ENCODE assay signal across 2 cellular contexts in the genomic region with DNA sequence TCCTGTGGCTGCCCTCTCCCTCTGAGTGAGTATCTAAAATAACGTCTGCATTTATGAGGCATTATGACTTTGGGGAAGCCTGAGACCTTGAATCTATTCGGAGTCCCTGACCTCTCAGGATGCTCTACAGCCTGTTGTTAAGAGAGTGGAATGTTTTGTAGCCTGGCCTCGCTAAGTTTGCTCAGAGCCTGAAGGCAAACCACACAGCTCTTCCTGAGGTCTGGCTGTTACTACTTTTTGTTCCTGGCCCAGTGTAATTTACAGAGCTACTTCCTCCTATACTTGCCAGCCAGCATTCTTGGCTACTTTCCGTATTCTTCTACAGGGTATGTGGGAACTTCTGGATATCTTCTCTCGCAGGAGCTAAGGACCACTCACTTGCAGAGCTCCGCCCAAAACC.
TF ChIP-seq lines count a peak whose summit lies in the region.

No MANE protein-coding gene starts in this region.

TF ChIP-seq in A549, 52 proteins besides CTCF, POLR2A, EP300 and RAD21 (continued from another document):
- TF ChIP-seq, protein P1, sequence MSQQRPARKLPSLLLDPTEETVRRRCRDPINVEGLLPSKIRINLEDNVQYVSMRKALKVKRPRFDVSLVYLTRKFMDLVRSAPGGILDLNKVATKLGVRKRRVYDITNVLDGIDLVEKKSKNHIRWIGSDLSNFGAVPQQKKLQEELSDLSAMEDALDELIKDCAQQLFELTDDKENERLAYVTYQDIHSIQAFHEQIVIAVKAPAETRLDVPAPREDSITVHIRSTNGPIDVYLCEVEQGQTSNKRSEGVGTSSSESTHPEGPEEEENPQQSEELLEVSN (IDR thresholded peaks at IDR 0.05; ENCODE audit: borderline replicate concordance, low read depth) = no peak
- TF ChIP-seq ZSCAN20 (CRISPR knock-in tag; IDR thresholded peaks at IDR 0.05) (no peak), ZNF302 (CRISPR knock-in tag; IDR thresholded peaks at IDR 0.05) (no peak)
TF ChIP-seq in A549: peak in this region for 0.

TF ChIP-seq in GM12878, 131 proteins besides CTCF, POLR2A, EP300 and RAD21 (continued from another document):
- TF ChIP-seq BHLHE40 (IDR thresholded peaks at IDR 0.05; ENCODE audit: borderline replicate concordance in 1 of 2, low read depth in 2 of 2, low read length in 1 of 2) (no peak), HDAC2 (IDR thresholded peaks at IDR 0.05) (no peak), EZH2 (IDR thresholded peaks at IDR 0.05; ENCODE audit: borderline replicate concordance, control insufficient read depth, low read depth, low read length) (no peak), MTA2 (IDR thresholded peaks at IDR 0.05; ENCODE audit: low read depth) (no peak), CBX5 (IDR thresholded peaks at IDR 0.05; ENCODE audit: low read depth) (no peak), RFX5 (IDR thresholded peaks at IDR 0.05; ENCODE audit: low read depth, low read length) (no peak), BACH1 (IDR thresholded peaks at IDR 0.05; ENCODE audit: borderline replicate concordance) (no peak), CHD1 (IDR thresholded peaks at IDR 0.05; ENCODE audit: low read depth, low read length) (no peak), MYC (IDR thresholded peaks at IDR 0.05; ENCODE audit: insufficient read depth, insufficient read length, insufficient replicate concordance, low read length, severe bottlenecking) (no peak), SPI1 (IDR thresholded peaks at IDR 0.05; ENCODE audit: borderline replicate concordance, insufficient read depth, low read depth, low read length) (no peak), FOXK2 (IDR thresholded peaks at IDR 0.05) (no peak), RUNX3 (IDR thresholded peaks at IDR 0.05; ENCODE audit: low read length) (no peak), STAT3 (IDR thresholded peaks at IDR 0.05; ENCODE audit: low read depth, low read length) (no peak), BMI1 (IDR thresholded peaks at IDR 0.05; ENCODE audit: borderline replicate concordance) (no peak), TCF12 (IDR thresholded peaks at IDR 0.05; ENCODE audit: low read depth, low read length) (no peak)
- TF ChIP-seq, protein P2, sequence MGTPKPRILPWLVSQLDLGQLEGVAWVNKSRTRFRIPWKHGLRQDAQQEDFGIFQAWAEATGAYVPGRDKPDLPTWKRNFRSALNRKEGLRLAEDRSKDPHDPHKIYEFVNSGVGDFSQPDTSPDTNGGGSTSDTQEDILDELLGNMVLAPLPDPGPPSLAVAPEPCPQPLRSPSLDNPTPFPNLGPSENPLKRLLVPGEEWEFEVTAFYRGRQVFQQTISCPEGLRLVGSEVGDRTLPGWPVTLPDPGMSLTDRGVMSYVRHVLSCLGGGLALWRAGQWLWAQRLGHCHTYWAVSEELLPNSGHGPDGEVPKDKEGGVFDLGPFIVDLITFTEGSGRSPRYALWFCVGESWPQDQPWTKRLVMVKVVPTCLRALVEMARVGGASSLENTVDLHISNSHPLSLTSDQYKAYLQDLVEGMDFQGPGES (IDR thresholded peaks at IDR 0.05) = no peak
